8 cellular contexts compared by ENCODE assay signal in genomic region chr17:64504769-64505319, GRCh38. TPM values are rescaled to one million over a fixed set of nuclear protein-coding genes. Genes with fewer than 3 reads are reported as not detected.
DNase-seq lines count a peak whose midpoint lies in the region; ATAC-seq and TF ChIP-seq lines count a peak whose summit lies in the region.

No MANE protein-coding gene starts in this region.

- peaks cover 75% of the 10 kb centered on the region for H3K4me1 Mint-ChIP-seq in activated naive CD4-positive, alpha-beta T cell treated with anti-CD3 and anti-CD28 coated beads, Interleukin-2, amount 50 U/mL, for 24 hours

- H3K9ac ChIP-seq in adipocyte (ENCODE audit: low read length): peak overlapping the region; percentile 100

- H3K27ac Mint-ChIP-seq in activated naive CD4-positive, alpha-beta T cell treated with anti-CD3 and anti-CD28 coated beads, Interleukin-2, amount 50 U/mL, for 24 hours: peak overlapping the region; percentile 99

- no peak for ATAC-seq in thoracic aorta (ENCODE audit: insufficient number of reproducible peaks, low FRiP score, low read depth)

- H3K27ac ChIP-seq in layer of hippocampus (ENCODE audit: low read depth, low read length): peak overlapping the region; percentile 99
- peak overlapping the region; percentile 100 for H3K27ac ChIP-seq in thoracic aorta

- peak overlapping the region; percentile 95 for H3K4me3 Mint-ChIP-seq in activated naive CD4-positive, alpha-beta T cell treated with anti-CD3 and anti-CD28 coated beads, Interleukin-2, amount 50 U/mL, for 24 hours

- no peaks in the 10 kb centered on the region for H3K27me3 ChIP-seq in adipocyte (replicated peaks; ENCODE audit: control insufficient read depth, insufficient read depth, low read length)
- no peaks in the 10 kb centered on the region for H3K27me3 ChIP-seq in layer of hippocampus (ENCODE audit: control insufficient read depth, insufficient read depth, low read length)
- H3K27me3 ChIP-seq in thoracic aorta (replicated peaks; ENCODE audit: insufficient read depth): no peaks in the 10 kb centered on the region

- H3K4me1 ChIP-seq in adipocyte (ENCODE audit: control insufficient read depth, insufficient read depth, low read length) (peaks cover 54% of the 10 kb centered on the region), thoracic aorta (ENCODE audit: control insufficient read depth in 1 of 2, low read depth in 2 of 2) (peaks cover 40 to 67% of the 10 kb centered on the region in 2 donors)

- H3K4me3 ChIP-seq in adipocyte (ENCODE audit: low read length) (peak overlapping the region; percentile 93), thoracic aorta (peak overlapping the region; percentile 91)

- H3K36me3 ChIP-seq in adipocyte (ENCODE audit: control insufficient read depth, insufficient read depth, low read length, severe bottlenecking): peaks cover 58% of the 10 kb centered on the region
- peaks cover 46% of the 10 kb centered on the region for H3K36me3 ChIP-seq in thoracic aorta

- H3K9me3 ChIP-seq in adipocyte (ENCODE audit: control insufficient read depth, low read length) (no peaks in the 10 kb centered on the region), thoracic aorta (no peaks in the 10 kb centered on the region)

- TF ChIP-seq CTCF in thoracic aorta (IDR thresholded peaks at IDR 0.05): no peak

- H3K9me3 Mint-ChIP-seq in activated naive CD4-positive, alpha-beta T cell treated with anti-CD3 and anti-CD28 coated beads, Interleukin-2, amount 50 U/mL, for 24 hours: no peaks in the 10 kb centered on the region

- H3K27me3 Mint-ChIP-seq in activated naive CD4-positive, alpha-beta T cell treated with anti-CD3 and anti-CD28 coated beads, Interleukin-2, amount 50 U/mL, for 24 hours: no peaks in the 10 kb centered on the region

- peaks cover 53% of the 10 kb centered on the region for H3K36me3 Mint-ChIP-seq in activated naive CD4-positive, alpha-beta T cell treated with anti-CD3 and anti-CD28 coated beads, Interleukin-2, amount 50 U/mL, for 24 hours

- DNase-seq in activated naive CD4-positive, alpha-beta T cell (lab: John Stamatoyannopoulos, UW): no peak
- DNase-seq in adipocyte (ENCODE audit: low read depth) (peak; percentile 65), thoracic aorta (ENCODE audit: low spot score) (no peak), iPS-NIHi7 (ENCODE audit: extremely low spot score) (no peak), NCI-H1417 (lab: John Stamatoyannopoulos, UW) (no peak), NCI-H774 (lab: John Stamatoyannopoulos, UW) (no peak)

RNA-seq across cellular contexts. Expression of gene DDX5, which starts 1.2 kb away (rescaled TPM):
- 1,000 to 10,000 TPM in 1 of 2 donors, 100 to 1,000 TPM in 1; 889 to 3,042 TPM for total RNA-seq in thoracic aorta

RNA-seq across cellular contexts. Expression of gene CEP95, which starts 1.9 kb away (rescaled TPM):
- 10 to 100 TPM; 39.2 to 65.1 TPM for total RNA-seq in thoracic aorta

RNA-seq across cellular contexts. Expression of gene POLG2, which starts 8.0 kb away (rescaled TPM):
- 10 to 100 TPM in 1 of 2 donors, 1 to 10 TPM in 1; 3.2 to 22.1 TPM for total RNA-seq in thoracic aorta

RNA-seq across cellular contexts. Expression of gene MILR1, which starts 55.9 kb away (rescaled TPM):
- 10 to 100 TPM; 10.0 to 28.8 TPM for total RNA-seq in thoracic aorta
